ENCODE assay signal across 8 cellular contexts in the genomic region with DNA sequence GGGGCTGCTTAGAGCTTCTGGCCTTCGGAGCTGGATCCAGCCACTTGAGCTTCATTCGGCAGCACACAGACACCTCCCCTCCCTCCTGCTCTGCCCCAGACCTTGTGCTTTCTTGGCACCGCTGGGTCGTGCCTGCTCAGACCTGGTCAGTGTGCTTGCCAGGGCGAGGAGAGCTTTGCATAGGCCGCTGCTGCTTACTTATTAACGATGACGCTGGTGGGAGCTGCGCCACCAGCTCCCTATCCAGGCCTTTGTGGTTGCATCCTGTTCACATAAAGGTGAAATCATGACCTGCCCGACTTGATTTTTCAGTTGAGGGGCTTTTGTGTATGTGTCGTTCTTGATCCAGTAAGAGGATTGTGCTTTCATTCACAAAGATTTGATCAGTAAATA.
DNase-seq lines count a peak whose midpoint lies in the region; ATAC-seq and TF ChIP-seq lines count a peak whose summit lies in the region.

No MANE protein-coding gene starts in this region.

- TF ChIP-seq CTCF in WERI-Rb-1 (IDR thresholded peaks at IDR 0.05; ENCODE audit: low read depth, low read length) (no peak), upper lobe of right lung (IDR thresholded peaks at IDR 0.05) (no peak)

- peaks cover 8% of the 10 kb centered on the region for H3K4me1 ChIP-seq in upper lobe of right lung

- H3K4me3 ChIP-seq in WERI-Rb-1 (ENCODE audit: low read depth, low read length) (no peak overlapping the region), upper lobe of right lung (no peak overlapping the region)

- intact Hi-C loops in upper lobe of right lung (cut with DNase I) = no loop called here

- peak; percentile 26 for DNase-seq in NCI-H2227 (lab: John Stamatoyannopoulos, UW; ENCODE audit: unreplicated experiment)
- no peak for DNase-seq in NCI-H2227 treated with DMSO at 0.1 percent for 48 hours (lab: John Stamatoyannopoulos, UW)
- peak; percentile 38 for DNase-seq in WERI-Rb-1
- DNase-seq in upper lobe of right lung = peak; percentile 80
- no peak for DNase-seq in NCI-H128 (lab: John Stamatoyannopoulos, UW; ENCODE audit: unreplicated experiment)
- no peak for DNase-seq in HPDE6-E6E7 (ENCODE audit: extremely low spot score)

- no peaks in the 10 kb centered on the region for H3K9me3 ChIP-seq in WERI-Rb-1 (ENCODE audit: severe bottlenecking)
- no peaks in the 10 kb centered on the region for H3K9me3 ChIP-seq in upper lobe of right lung

- H3K27ac ChIP-seq in WERI-Rb-1 (peak overlapping the region; percentile 60), layer of hippocampus (ENCODE audit: low read depth, low read length) (peak overlapping the region; percentile 49), upper lobe of right lung (peak overlapping the region; percentile 74)

- H3K27me3 ChIP-seq in WERI-Rb-1 (ENCODE audit: insufficient read depth, low read depth, severe bottlenecking) = no peaks in the 10 kb centered on the region
- no peaks in the 10 kb centered on the region for H3K27me3 ChIP-seq in layer of hippocampus (ENCODE audit: control insufficient read depth, insufficient read depth, low read length)
- no peaks in the 10 kb centered on the region for H3K27me3 ChIP-seq in upper lobe of right lung

- H3K36me3 ChIP-seq in WERI-Rb-1 (peaks cover 13% of the 10 kb centered on the region), upper lobe of right lung (no peaks in the 10 kb centered on the region)

- peak; percentile 59 for ATAC-seq in HG03097 (IDR thresholded peaks at IDR 0.05; ENCODE audit: low FRiP score, unreplicated experiment)
- peak; percentile 92 for ATAC-seq in upper lobe of right lung

Comparison
In these comparisons a context has a peak if more than half of its experiments do, and no peak if none do; other contexts are left out.
1. DNase-seq: peak in NCI-H2227 (single experiment), WERI-Rb-1 (single experiment) and upper lobe of right lung (single experiment); none in NCI-H2227 treated with DMSO at 0.1 percent for 48 hours (single experiment), NCI-H128 (single experiment) and HPDE6-E6E7 (single experiment).
2. Peak in every context shown above with its lines, with median percentiles within 50 percentile points of each other: H3K27ac ChIP-seq.